11 cellular contexts compared by ENCODE assay signal in the genomic region with DNA sequence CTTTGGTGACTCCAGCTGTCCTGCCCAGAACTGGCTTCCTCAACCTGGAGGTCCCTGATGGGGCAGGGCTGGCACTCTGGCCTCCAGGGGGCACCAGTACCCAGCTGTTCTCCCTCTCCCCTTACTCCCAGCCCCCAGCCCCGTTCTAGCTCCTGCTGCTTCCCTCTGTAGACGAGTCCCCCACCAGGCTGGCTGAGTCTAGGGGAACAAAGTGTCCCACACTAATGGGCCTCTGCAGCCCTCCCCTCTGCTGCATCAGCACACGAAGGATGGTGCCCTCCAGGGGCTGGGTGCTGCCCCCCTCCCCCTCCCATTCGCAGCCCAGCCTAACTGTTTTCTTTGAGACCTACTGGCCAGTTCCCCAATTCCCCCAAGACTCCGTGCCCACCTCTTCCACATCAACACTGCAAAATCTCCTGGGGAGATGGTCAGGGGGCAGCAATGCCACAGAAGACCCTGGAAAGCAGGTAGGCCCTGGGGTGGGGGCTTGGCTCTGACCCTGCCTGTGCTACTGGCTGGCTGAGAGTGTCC. TPM values are rescaled to one million over a fixed set of nuclear protein-coding genes. Genes with fewer than 3 reads are reported as not detected.
DNase-seq lines count a peak whose midpoint lies in the region; ATAC-seq, FAIRE-seq and TF ChIP-seq lines count a peak whose summit lies in the region.
"Had no signal": no experiment of that assay in that cellular context is flagged by ENCODE, and none has a peak within 500 bp of the region (broad histone marks: within the 10 kb centered on the region; RNA-seq: fewer than 3 reads in every experiment).

No MANE protein-coding gene starts in this region.

- ATAC-seq in heart left ventricle (no peak), HG02981 (IDR thresholded peaks at IDR 0.05; ENCODE audit: unreplicated experiment) (no peak)

- H3K9me3 ChIP-seq in cardiac muscle cell (ENCODE audit: low read depth) = no peaks in the 10 kb centered on the region
- H3K9me3 ChIP-seq in heart left ventricle = no peaks in the 10 kb centered on the region
- H3K9me3 ChIP-seq in kidney (ENCODE audit: control insufficient read depth in 1 of 2, low read length in 2 of 2) = no peaks in the 10 kb centered on the region
- H3K9me3 ChIP-seq in adrenal gland (replicated peaks in 1 of 3) = no peaks in the 10 kb centered on the region

- no peak for TF ChIP-seq POLR2A in heart left ventricle (IDR thresholded peaks at IDR 0.05)
- no peak for TF ChIP-seq POLR2A in adrenal gland (IDR thresholded peaks at IDR 0.05)

- H3K27me3 ChIP-seq in cardiac muscle cell (peaks cover 45% of the 10 kb centered on the region), heart left ventricle (peaks cover 15 to 69% (median 20%) of the 10 kb centered on the region in 9 donors), adrenal gland (peaks cover 40% of the 10 kb centered on the region)

- no peaks in the 10 kb centered on the region for H3K4me1 ChIP-seq in cardiac muscle cell (ENCODE audit: low read depth)
- H3K4me1 ChIP-seq in heart left ventricle = peaks cover 0 to 7% (median 2%) of the 10 kb centered on the region in 12 donors
- peaks cover 0 to 5% of the 10 kb centered on the region in 2 donors for H3K4me1 ChIP-seq in kidney (ENCODE audit: control insufficient read depth in 1 of 2, insufficient read depth in 1 of 2, low read depth in 1 of 2, low read length in 2 of 2)
- no peaks in the 10 kb centered on the region for H3K4me1 ChIP-seq in adrenal gland (replicated peaks in 1 of 2)

- TF ChIP-seq CTCF in cardiac muscle cell (IDR thresholded peaks at IDR 0.05; ENCODE audit: low read depth, low read length) (peak; percentile 56), heart left ventricle (IDR thresholded peaks at IDR 0.05) (peak in 1 of 12 donors; percentile 22), kidney (IDR thresholded peaks at IDR 0.05; ENCODE audit: borderline replicate concordance, extremely low read depth, insufficient read depth) (no peak), adrenal gland (IDR thresholded peaks at IDR 0.05) (no peak)

- H3K36me3 ChIP-seq in cardiac muscle cell (no peaks in the 10 kb centered on the region), heart left ventricle (no peaks in the 10 kb centered on the region), kidney (ENCODE audit: control insufficient read depth in 1 of 2, insufficient read depth in 2 of 2, low read length in 2 of 2) (no peaks in the 10 kb centered on the region), adrenal gland (replicated peaks in 1 of 2) (no peaks in the 10 kb centered on the region)

- H3K4me3 ChIP-seq in cardiac muscle cell (no peak overlapping the region), heart left ventricle (no peak overlapping the region), kidney (ENCODE audit: low read length in 2 of 2) (no peak overlapping the region), adrenal gland (no peak overlapping the region)

- WGBS in heart left ventricle, 4 donors = 24 to 36% (median 32%) methylated on average over 5 of the region's 5 CpGs
- 32 to 37% (median 36%) methylated on average over 5 of the region's 5 CpGs for WGBS in adrenal gland, 4 donors

- FAIRE-seq in kidney (lab: Jason Lieb, UNC) = no peak
- FAIRE-seq: endometrium, G401.6 had no signal

- H3K27ac ChIP-seq in cardiac muscle cell = no peak overlapping the region
- no peak overlapping the region for H3K27ac ChIP-seq in heart left ventricle
- H3K27ac ChIP-seq in kidney (ENCODE audit: low read depth in 2 of 2, low read length in 2 of 2) = no peak overlapping the region
- H3K27ac ChIP-seq in adrenal gland = no peak overlapping the region

- DNase-seq in cardiac muscle cell (ENCODE audit: low read depth in 1 of 2, low spot score in 1 of 2) (peak in 1 of 2 donors; percentile 41), heart left ventricle (no peak), NAMALWA (ENCODE audit: low spot score) (peak; percentile 51), ecto neural progenitor cell (ENCODE audit: low spot score) (peak; percentile 74), kidney (no peak), adrenal gland (no peak)
- peak; percentile 46 for DNase-seq in stimulated activated CD8-positive, alpha-beta memory T cell treated with anti-CD3 and anti-CD28 coated beads, Interleukin-4, amount 100 ng/mL, for 48 hours
- DNase-seq: NCI-H187 treated with DMSO at 0.1 percent for 48 hours had no signal

- H3K9ac ChIP-seq in kidney (ENCODE audit: low read length in 2 of 2) = no peak overlapping the region

- intact Hi-C loops in heart left ventricle (cut with DNase I) = no loop called here
- intact Hi-C loops in kidney (cut with DNase I) = no loop called here
- intact Hi-C loops in adrenal gland (cut with DNase I) = no loop called here

RNA-seq across cellular contexts. Expression of a gene that starts 4.2 kb away (rescaled TPM):
- total RNA-seq in cardiac muscle cell (not detected in 2 replicates), heart left ventricle (1 to 10 TPM in 1 of 9 donors, under 1 TPM in 4, not detected in 4; 0.20 to 2.9 (median 0.76) TPM), kidney (1.5 TPM), adrenal gland (1 to 10 TPM in 4 of 8 donors, under 1 TPM in 2, not detected in 2; 0.48 to 3.2 (median 1.5) TPM)
- polyA plus RNA-seq in cardiac muscle cell (0.23 TPM in 1 of 2 replicates, not detected in the other), heart left ventricle (1 to 10 TPM in 1 of 2 donors, under 1 TPM in 1; 0.23 to 2.6 TPM), kidney (ENCODE audit: insufficient read depth, low read depth, low replicate concordance) (373 TPM), adrenal gland (1 to 10 TPM in 2 of 3 donors, under 1 TPM in 1; 0.72 to 4.1 (median 3.2) TPM)

Comparison
In these comparisons a context has a peak if more than half of its experiments do, and no peak if none do; other contexts are left out.
1. DNase-seq: peak in NAMALWA (single experiment), ecto neural progenitor cell (single experiment) and stimulated activated CD8-positive, alpha-beta memory T cell treated with anti-CD3 and anti-CD28 coated beads, Interleukin-4, amount 100 ng/mL, for 48 hours (single experiment); none in heart left ventricle (0 of 5), kidney (single experiment) and adrenal gland (0 of 7).